ENCODE assay signal across 8 cellular contexts in genomic region chr14:53929871-53930685, GRCh38. TPM values are rescaled to one million over a fixed set of nuclear protein-coding genes. Genes with fewer than 3 reads are reported as not detected.
DNase-seq lines count a peak whose midpoint lies in the region; ATAC-seq and TF ChIP-seq lines count a peak whose summit lies in the region.

No MANE protein-coding gene starts in this region.

- H3K4me1 Mint-ChIP-seq in activated CD4-positive, alpha-beta T cell treated with anti-CD3 and anti-CD28 coated beads, Interleukin-2, amount 10 ng/mL, durations not matched to agents 7 days and 5 days = no peaks in the 10 kb centered on the region
- no peaks in the 10 kb centered on the region for H3K4me1 Mint-ChIP-seq in natural killer cell

- DNase-seq in COR-L47 (lab: John Stamatoyannopoulos, UW) (peak; percentile 66), H7 (peak; percentile 78), kidney epithelial cell (ENCODE audit: low read depth) (no peak), esophagus muscularis mucosa (ENCODE audit: extremely low spot score) (no peak), HuH-7.5 (ENCODE audit: low spot score) (no peak), natural killer cell (no peak)
- peak; percentile 35 for DNase-seq in activated CD4-positive, alpha-beta T cell treated with anti-CD3 and anti-CD28 coated beads, Interleukin-2, amount 10 ng/mL, durations not matched to agents 7 days and 5 days

- H3K27me3 ChIP-seq in H7 (ENCODE audit: control insufficient read depth, insufficient read depth, low read length) (no peaks in the 10 kb centered on the region), kidney epithelial cell (ENCODE audit: control insufficient read depth, insufficient read depth, low read length) (no peaks in the 10 kb centered on the region), esophagus muscularis mucosa (no peaks in the 10 kb centered on the region)

- no peak for TF ChIP-seq POLR2A in esophagus muscularis mucosa (IDR thresholded peaks at IDR 0.05; ENCODE audit: low read depth)

- no peak for TF ChIP-seq EP300 in esophagus muscularis mucosa (IDR thresholded peaks at IDR 0.05)

- TF ChIP-seq CTCF in kidney epithelial cell (IDR thresholded peaks at IDR 0.05; ENCODE audit: insufficient read depth, low read length, poor library complexity, severe bottlenecking) (peak; percentile 80), esophagus muscularis mucosa (IDR thresholded peaks at IDR 0.05) (peak in 1 of 3 experiments; percentile 25), natural killer cell (IDR thresholded peaks at IDR 0.05) (no peak)

- H3K36me3 ChIP-seq in H7 (replicated peaks; ENCODE audit: control insufficient read depth, insufficient read depth, low read length) (no peaks in the 10 kb centered on the region), kidney epithelial cell (ENCODE audit: control insufficient read depth, insufficient read depth, low read length) (no peaks in the 10 kb centered on the region), esophagus muscularis mucosa (no peaks in the 10 kb centered on the region)

- POLR2A ChIA-PET in activated CD4-positive, alpha-beta T cell treated with anti-CD3 and anti-CD28 coated beads, Interleukin-2, amount 10 ng/mL, durations not matched to agents 7 days and 5 days (lab: Charles Lee) = no interaction called here

- intact Hi-C loops in esophagus muscularis mucosa (cut with DNase I) (no loop called here), natural killer cell (cut with micrococcal nuclease) (no loop called here)

- H3K4me1 ChIP-seq in esophagus muscularis mucosa = no peaks in the 10 kb centered on the region

- ATAC-seq in GM21723 (IDR thresholded peaks at IDR 0.05; ENCODE audit: unreplicated experiment) (no peak), natural killer cell (no peak)

- no peak overlapping the region for H3K27ac Mint-ChIP-seq in activated CD4-positive, alpha-beta T cell treated with anti-CD3 and anti-CD28 coated beads, Interleukin-2, amount 10 ng/mL, durations not matched to agents 7 days and 5 days
- H3K27ac Mint-ChIP-seq in natural killer cell = no peak overlapping the region

- H3K9me3 ChIP-seq in esophagus muscularis mucosa = no peaks in the 10 kb centered on the region

- H3K4me3 Mint-ChIP-seq in activated CD4-positive, alpha-beta T cell treated with anti-CD3 and anti-CD28 coated beads, Interleukin-2, amount 10 ng/mL, durations not matched to agents 7 days and 5 days = no peak overlapping the region
- no peak overlapping the region for H3K4me3 Mint-ChIP-seq in natural killer cell

- 71% methylated on average over 2 of the region's 2 CpGs for WGBS in esophagus muscularis mucosa

- H3K27ac ChIP-seq in esophagus muscularis mucosa (replicated peaks in 1 of 4) = no peak overlapping the region

- no peaks in the 10 kb centered on the region for H3K9me3 Mint-ChIP-seq in activated CD4-positive, alpha-beta T cell treated with anti-CD3 and anti-CD28 coated beads, Interleukin-2, amount 10 ng/mL, durations not matched to agents 7 days and 5 days
- H3K9me3 Mint-ChIP-seq in natural killer cell = peaks cover 0 to 7% of the 10 kb centered on the region in 2 donors

- H3K27me3 Mint-ChIP-seq in activated CD4-positive, alpha-beta T cell treated with anti-CD3 and anti-CD28 coated beads, Interleukin-2, amount 10 ng/mL, durations not matched to agents 7 days and 5 days = peaks cover 3% of the 10 kb centered on the region
- H3K27me3 Mint-ChIP-seq in natural killer cell (ENCODE audit: low read depth in 2 of 2) = no peaks in the 10 kb centered on the region

- CTCF ChIA-PET in activated CD4-positive, alpha-beta T cell treated with anti-CD3 and anti-CD28 coated beads, Interleukin-2, amount 10 ng/mL, durations not matched to agents 7 days and 5 days (lab: Charles Lee) = interaction anchor here (0.8 kb wide), 1 partner anchor 14 kb away, joined by 3 read pairs; no protein-coding TSS in a partner anchor

- H3K36me3 Mint-ChIP-seq in activated CD4-positive, alpha-beta T cell treated with anti-CD3 and anti-CD28 coated beads, Interleukin-2, amount 10 ng/mL, durations not matched to agents 7 days and 5 days (ENCODE audit: low read depth) = no peaks in the 10 kb centered on the region
- no peaks in the 10 kb centered on the region for H3K36me3 Mint-ChIP-seq in natural killer cell

- H3K4me3 ChIP-seq in H7 (ENCODE audit: insufficient read depth, low read depth, low read length) = no peak overlapping the region
- H3K4me3 ChIP-seq in kidney epithelial cell (ENCODE audit: low read depth, low read length) = no peak overlapping the region
- no peak overlapping the region for H3K4me3 ChIP-seq in esophagus muscularis mucosa

RNA-seq across cellular contexts. Expression of gene BMP4, which starts 26.5 kb away (rescaled TPM):
- 20.4 and 22.9 TPM in 2 replicates for total RNA-seq in H7 (2014; rRNA removed; shearing (Covaris generic))
- total RNA-seq in activated CD4-positive, alpha-beta T cell treated with anti-CD3 and anti-CD28 coated beads, Interleukin-2, amount 10 ng/mL, durations not matched to agents 7 days and 5 days = under 1 TPM; 0.60 to 0.64 TPM
- total RNA-seq in kidney epithelial cell (2.7 and 3.1 TPM in 2 replicates), esophagus muscularis mucosa (10 to 100 TPM; 16.0 to 29.9 (median 18.9) TPM), natural killer cell (under 1 TPM in 1 of 3 donors, not detected in 2; 0.45 TPM)

Comparison
In these comparisons a context has a peak if more than half of its experiments do, and no peak if none do; other contexts are left out.
1. DNase-seq: peak in COR-L47 (single experiment), H7 (single experiment) and activated CD4-positive, alpha-beta T cell treated with anti-CD3 and anti-CD28 coated beads, Interleukin-2, amount 10 ng/mL, durations not matched to agents 7 days and 5 days (single experiment); none in kidney epithelial cell (single experiment), esophagus muscularis mucosa (single experiment), HuH-7.5 (single experiment) and natural killer cell (single experiment).